16 cellular contexts compared by ENCODE assay signal in genomic region chr16:71754652-71755051, GRCh38.
"Had no signal": no experiment of that assay in that cellular context is flagged by ENCODE, and none has a peak within 500 bp of the region (broad histone marks: within the 10 kb centered on the region; RNA-seq: fewer than 3 reads in every experiment).

No MANE protein-coding gene starts in this region.

- H3K27ac Mint-ChIP-seq: endodermal cell had no signal

- DNase-seq: activated CD4-positive, alpha-beta T cell treated with anti-CD3 and anti-CD28 coated beads for 4 hours; aorta; brain microvascular endothelial cell; central memory CD4-positive, alpha-beta T cell; dorsolateral prefrontal cortex; endodermal cell; foreskin fibroblast; left ventricle myocardium superior; stimulated activated CD4-positive, alpha-beta T cell treated with anti-CD3 and anti-CD28 coated beads, Interleukin-2, amount 100 ng/mL, for 24 hours; T-helper 2 cell; upper lobe of right lung had no signal

- FAIRE-seq: colon had no signal

- H3K4me3 Mint-ChIP-seq: endodermal cell had no signal

- ATAC-seq: left ventricle myocardium superior, upper lobe of right lung had no signal

- H3K9me3 Mint-ChIP-seq: endodermal cell had no signal

- H3K27ac ChIP-seq: brain microvascular endothelial cell, dorsolateral prefrontal cortex, epithelial cell of prostate, prostate gland, right atrium auricular region, upper lobe of right lung, VCaP had no signal
